In genomic region chr5:67190856-67191255, GRCh38 we compare ENCODE assay signal across 33 cellular contexts. TPM values are rescaled to one million over a fixed set of nuclear protein-coding genes. Genes with fewer than 3 reads are reported as not detected.
DNase-seq lines count a peak whose midpoint lies in the region; ATAC-seq lines count a peak whose summit lies in the region.
"Had no signal": no experiment of that assay in that cellular context is flagged by ENCODE, and none has a peak within 500 bp of the region (broad histone marks: within the 10 kb centered on the region; RNA-seq: fewer than 3 reads in every experiment).

No MANE protein-coding gene starts in this region.

- no peak overlapping the region for H3K27ac ChIP-seq in neuronal stem cell (replicated peaks; ENCODE audit: low read length)
- H3K27ac ChIP-seq: cardiac muscle cell, skin epidermis, transverse colon, VCaP had no signal

- WGBS in neuronal stem cell (ENCODE audit: extremely low coverage in 2 of 2, insufficient read length in 2 of 2, insufficient replicate concordance in 1 of 2), 2 donors, result no CpG with 5 or more reads among the region's 5 CpGs

- no peak overlapping the region for H2AK5ac ChIP-seq in neuronal stem cell (ENCODE audit: low read depth, low read length)

- H2BK120ac ChIP-seq in neuronal stem cell (ENCODE audit: low read depth, low read length), result no peak overlapping the region

- H3K4me3 ChIP-seq in neuronal stem cell (ENCODE audit: low read length in 2 of 2), result no peak overlapping the region
- H3K4me3 ChIP-seq: cardiac muscle cell, Peyer's patch, skin epidermis, transverse colon had no signal

- H3K27me3 ChIP-seq in neuronal stem cell (ENCODE audit: control insufficient read depth in 3 of 3, insufficient read depth in 3 of 3, low read depth in 1 of 3, low read length in 3 of 3), result no peaks in the 10 kb centered on the region
- H3K27me3 ChIP-seq: cardiac muscle cell, Peyer's patch, transverse colon had no signal

- no peak for ATAC-seq in HG03469 (IDR thresholded peaks at IDR 0.05; ENCODE audit: unreplicated experiment)
- ATAC-seq: esophagus mucosa, left cardiac atrium had no signal

- H2AFZ ChIP-seq in neuronal stem cell (ENCODE audit: low read length), result peak overlapping the region; percentile 4

- H3K36me3 ChIP-seq in neuronal stem cell (replicated peaks in 1 of 2; ENCODE audit: control insufficient read depth in 2 of 2, insufficient read depth in 2 of 2, low read length in 2 of 2), result no peaks in the 10 kb centered on the region
- H3K36me3 ChIP-seq: cardiac muscle cell, Peyer's patch, transverse colon had no signal

- H3K14ac ChIP-seq in neuronal stem cell (ENCODE audit: low read length), result no peak overlapping the region

- H3K9ac ChIP-seq in neuronal stem cell (ENCODE audit: low read depth, low read length, poor library complexity), result no peak overlapping the region

- H3K79me1 ChIP-seq in neuronal stem cell (ENCODE audit: low read depth, low read length), result no peaks in the 10 kb centered on the region

- H2BK12ac ChIP-seq in neuronal stem cell (ENCODE audit: low read length), result no peak overlapping the region

- no peak overlapping the region for H3K23ac ChIP-seq in neuronal stem cell (ENCODE audit: low read depth, low read length, poor library complexity)

- H2BK15ac ChIP-seq in neuronal stem cell (ENCODE audit: low read length), result no peak overlapping the region

- H4K91ac ChIP-seq in neuronal stem cell (ENCODE audit: low read depth, low read length, poor library complexity), result no peak overlapping the region

- H3K4ac ChIP-seq in neuronal stem cell (ENCODE audit: low read length), result no peak overlapping the region

- peak; percentile 85 for DNase-seq in ELF-1 (ENCODE audit: low read depth, low spot score)
- DNase-seq in NCI-H69 (lab: John Stamatoyannopoulos, UW), result peak; percentile 26
- DNase-seq in iPS-NIHi11 (ENCODE audit: low spot score), result peak; percentile 24
- DNase-seq in neuronal stem cell (ENCODE audit: low spot score), result no peak
- no peak for DNase-seq in pons (ENCODE audit: low spot score)
- no peak for DNase-seq in NOMO-1 treated with dmso at 0.1 percent for 144 hours (lab: John Stamatoyannopoulos, UW; ENCODE audit: unreplicated experiment)
- DNase-seq: ACHN; activated CD4-positive, alpha-beta T cell treated with anti-CD3 and anti-CD28 coated beads, Interleukin-2, amount 50 U/mL, for 1 hour; activated naive CD4-positive, alpha-beta T cell treated with anti-CD3 and anti-CD28 coated beads, Interleukin-2, amount 10 ng/mL, durations not matched to agents 7 days and 5 days; activated T-cell treated with anti-CD3 and anti-CD28 coated beads, Interleukin-2, amount 50 U/mL, for 48 hours; anterior cingulate cortex; cortex of kidney; DMS53; foreskin fibroblast; GF-D8; head of caudate nucleus; Kasumi-1; left cardiac atrium; mammary epithelial cell; NCI-H1694; NCI-H510A treated with DMSO at 0.1 percent for 48 hours; NK-92 treated with Interleukin-12 subunit alpha and Interleukin-12 subunit beta, amount 100 ng/mL, for 24 hours; occipital lobe; Peyer's patch; SIG-M5; T-helper 9 cell; transverse colon had no signal

- no peak overlapping the region for H4K8ac ChIP-seq in neuronal stem cell (ENCODE audit: low read depth, low read length)

- no peak overlapping the region for H3K18ac ChIP-seq in neuronal stem cell (ENCODE audit: low read length)

- no peak overlapping the region for H3K4me2 ChIP-seq in neuronal stem cell (ENCODE audit: insufficient read depth, low read length, poor library complexity, severe bottlenecking)

- H3K4me1 ChIP-seq in neuronal stem cell (ENCODE audit: control insufficient read depth in 2 of 2, insufficient read depth in 1 of 2, low read depth in 1 of 2, low read length in 2 of 2), result peaks cover 2 to 11% of the 10 kb centered on the region in 2 donors

- no peak overlapping the region for H2BK5ac ChIP-seq in neuronal stem cell (ENCODE audit: low read length)

- peaks cover 2 to 5% of the 10 kb centered on the region in 2 donors for H3K9me3 ChIP-seq in neuronal stem cell (replicated peaks in 1 of 2; ENCODE audit: control insufficient read depth in 2 of 2, insufficient read depth in 1 of 2, low read depth in 1 of 2, low read length in 2 of 2)
- H3K9me3 ChIP-seq: Peyer's patch, transverse colon had no signal

RNA-seq across cellular contexts. Expression of gene CD180, which starts 5.7 kb away (rescaled TPM):
- not detected for polyA plus RNA-seq in neuronal stem cell (2013, experiment 1 of 2)
- polyA plus RNA-seq in neuronal stem cell (2013, experiment 2 of 2), result not detected
- polyA plus RNA-seq: BJ, cardiac muscle cell had no signal

Comparison
In these comparisons a context has a peak if more than half of its experiments do, and no peak if none do; other contexts are left out.
1. DNase-seq: peak in ELF-1 (single experiment), NCI-H69 (single experiment) and iPS-NIHi11 (single experiment); none in neuronal stem cell (single experiment), pons (single experiment) and NOMO-1 treated with dmso at 0.1 percent for 144 hours (single experiment).